8 cellular contexts compared by ENCODE assay signal in the genomic region with DNA sequence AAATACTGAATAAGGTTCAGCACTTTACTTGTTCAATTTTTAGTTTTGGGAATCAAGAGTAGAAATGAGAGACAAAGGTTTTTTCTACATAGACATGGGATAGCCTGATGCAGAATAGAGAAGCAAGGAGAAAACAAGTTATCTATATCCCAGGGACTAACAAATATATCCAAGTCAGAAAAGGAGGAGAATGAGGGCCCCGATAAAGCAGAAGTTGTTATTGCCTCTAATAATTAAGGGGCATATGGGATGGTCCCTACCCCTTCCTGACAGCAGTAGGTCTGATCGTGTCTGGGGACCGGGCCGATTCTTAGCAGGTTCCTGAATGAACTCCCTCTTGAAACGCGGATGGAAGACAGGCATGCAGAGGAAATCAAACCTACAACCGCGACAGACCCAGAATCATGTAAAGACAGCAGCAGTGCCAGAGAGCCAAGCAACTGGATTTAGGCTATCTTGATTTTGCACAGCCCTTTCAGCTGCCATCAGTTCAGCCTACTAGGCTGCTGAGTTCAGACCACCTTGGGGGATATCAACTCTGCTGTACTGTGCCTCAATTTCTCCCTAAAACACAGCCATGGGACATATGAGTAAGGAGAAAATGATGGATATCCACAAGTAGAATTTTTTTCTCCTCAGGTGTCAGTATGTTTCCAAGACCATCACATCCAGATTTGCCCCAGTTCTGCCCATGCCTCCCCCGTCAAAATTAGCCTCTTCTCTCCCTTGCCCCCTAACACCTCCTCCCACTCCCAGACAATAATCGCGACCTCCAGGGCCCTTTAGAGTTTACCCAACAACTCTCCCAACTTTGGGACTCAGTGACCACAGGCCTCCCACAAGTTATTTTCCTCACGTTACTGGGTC. TPM values are rescaled to one million over a fixed set of nuclear protein-coding genes. Genes with fewer than 3 reads are reported as not detected.
A peak's percentile ranks its signal among the peaks of the same experiment; 100 is the strongest.
DNase-seq lines count a peak whose midpoint lies in the region; ATAC-seq and TF ChIP-seq lines count a peak whose summit lies in the region.

No MANE protein-coding gene starts in this region.

- peak overlapping the region; percentile 87 to 88 for H3K9ac ChIP-seq in liver (ENCODE audit: low read depth in 1 of 2, low read length in 2 of 2)

- no peak for TF ChIP-seq CTCF in left ventricle myocardium inferior (IDR thresholded peaks at IDR 0.05; ENCODE audit: borderline replicate concordance)
- TF ChIP-seq CTCF in astrocyte of the spinal cord (IDR thresholded peaks at IDR 0.05; ENCODE audit: low read depth, low read length), result no peak
- no peak for TF ChIP-seq CTCF in liver (IDR thresholded peaks at IDR 0.05; ENCODE audit: low read depth, low read length, missing input control)
- TF ChIP-seq CTCF in uterus (IDR thresholded peaks at IDR 0.05), result no peak

- DNase-seq in left ventricle myocardium inferior (no peak), Right ventricle myocardium inferior (ENCODE audit: missing footprints) (no peak), astrocyte of the spinal cord (ENCODE audit: low read depth, low spot score) (no peak), uterus (no peak), HuH-7 (ENCODE audit: low spot score) (no peak), iPS-NIHi7 (ENCODE audit: extremely low spot score) (no peak)

- H3K4me1 ChIP-seq in left ventricle myocardium inferior (peaks cover 25% of the 10 kb centered on the region), liver (ENCODE audit: control insufficient read depth in 4 of 4, insufficient read depth in 4 of 4, low read length in 3 of 4) (peaks cover 0 to 22% (median 13%) of the 10 kb centered on the region in 4 donors), uterus (peaks cover 0 to 10% of the 10 kb centered on the region in 2 donors)

- 25% methylated on average over 12 of the region's 12 CpGs for WGBS in liver

- H3K36me3 ChIP-seq in left ventricle myocardium inferior (peaks cover 38% of the 10 kb centered on the region), liver (ENCODE audit: control insufficient read depth in 4 of 4, insufficient read depth in 3 of 4, low read depth in 1 of 4, low read length in 3 of 4) (peaks cover 0 to 21% (median 19%) of the 10 kb centered on the region in 4 donors), uterus (no peaks in the 10 kb centered on the region)

- H3K9me3 ChIP-seq in left ventricle myocardium inferior (replicated peaks), result no peaks in the 10 kb centered on the region
- no peaks in the 10 kb centered on the region for H3K9me3 ChIP-seq in liver (ENCODE audit: control insufficient read depth in 4 of 4, low read length in 3 of 4)
- H3K9me3 ChIP-seq in uterus, result no peaks in the 10 kb centered on the region

- intact Hi-C loops in left ventricle myocardium inferior (cut with micrococcal nuclease) (no loop called here), Right ventricle myocardium inferior (cut with DNase I) (loop anchor here (2.0 to 5.0 kb wide), 3 partner anchors 58 to 1189 kb away; partner anchors contain the start of genes CDH24 and LRP10), uterus (cut with DNase I; ENCODE audit: low total_unique reads) (no loop called here)

- peak overlapping the region; percentile 90 for H3K27ac ChIP-seq in left ventricle myocardium inferior (replicated peaks)
- peak overlapping the region; percentile 88 to 89 for H3K27ac ChIP-seq in liver (ENCODE audit: low read depth in 1 of 2, low read length in 2 of 2)
- H3K27ac ChIP-seq in uterus, result peak overlapping the region; percentile 87 to 95

- in situ Hi-C loops in astrocyte of the spinal cord (cut with HindIII; ENCODE audit: low sequenced_read_pairs), result no loop called here

- TF ChIP-seq POLR2A in uterus (IDR thresholded peaks at IDR 0.05), result no peak

- H3K27me3 ChIP-seq in left ventricle myocardium inferior (ENCODE audit: low read depth), result no peaks in the 10 kb centered on the region
- H3K27me3 ChIP-seq in liver (ENCODE audit: control insufficient read depth in 4 of 4, insufficient read depth in 4 of 4, low read length in 3 of 4), result no peaks in the 10 kb centered on the region
- no peaks in the 10 kb centered on the region for H3K27me3 ChIP-seq in uterus

- H3K4me3 ChIP-seq in left ventricle myocardium inferior (peak overlapping the region; percentile 97), astrocyte of the spinal cord (ENCODE audit: low read depth, low read length) (peak overlapping the region; percentile 95), liver (ENCODE audit: low read depth in 1 of 3, low read length in 3 of 3) (peak overlapping the region; percentile 66 to 98 (median 78)), uterus (peak overlapping the region; percentile 96 to 97)

- no peak for TF ChIP-seq RAD21 in liver (IDR thresholded peaks at IDR 0.05)

- ATAC-seq in Right ventricle myocardium inferior (no peak), GM21447 (IDR thresholded peaks at IDR 0.05; ENCODE audit: unreplicated experiment) (no peak)

TF ChIP-seq in liver, 16 proteins besides CTCF, POLR2A, EP300 and RAD21:
- TF ChIP-seq FOXA2 (IDR thresholded peaks at IDR 0.05) (no peak), EGR1 (IDR thresholded peaks at IDR 0.05; ENCODE audit: low read depth in 2 of 2) (no peak), HNF4A (conservative IDR thresholded peaks at IDR 0.05) (no peak), FOXA1 (IDR thresholded peaks at IDR 0.05) (no peak), YY1 (IDR thresholded peaks at IDR 0.05) (no peak), HNF4G (IDR thresholded peaks at IDR 0.05) (no peak), GABPA (IDR thresholded peaks at IDR 0.05 in 1 of 2, conservative IDR thresholded peaks at IDR 0.05 in 1 of 2) (no peak), TAF1 (conservative IDR thresholded peaks at IDR 0.05) (no peak)
- TF ChIP-seq, protein P1, sequence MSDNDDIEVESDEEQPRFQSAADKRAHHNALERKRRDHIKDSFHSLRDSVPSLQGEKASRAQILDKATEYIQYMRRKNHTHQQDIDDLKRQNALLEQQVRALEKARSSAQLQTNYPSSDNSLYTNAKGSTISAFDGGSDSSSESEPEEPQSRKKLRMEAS (IDR thresholded peaks at IDR 0.05), result no peak
- TF ChIP-seq, protein P2, sequence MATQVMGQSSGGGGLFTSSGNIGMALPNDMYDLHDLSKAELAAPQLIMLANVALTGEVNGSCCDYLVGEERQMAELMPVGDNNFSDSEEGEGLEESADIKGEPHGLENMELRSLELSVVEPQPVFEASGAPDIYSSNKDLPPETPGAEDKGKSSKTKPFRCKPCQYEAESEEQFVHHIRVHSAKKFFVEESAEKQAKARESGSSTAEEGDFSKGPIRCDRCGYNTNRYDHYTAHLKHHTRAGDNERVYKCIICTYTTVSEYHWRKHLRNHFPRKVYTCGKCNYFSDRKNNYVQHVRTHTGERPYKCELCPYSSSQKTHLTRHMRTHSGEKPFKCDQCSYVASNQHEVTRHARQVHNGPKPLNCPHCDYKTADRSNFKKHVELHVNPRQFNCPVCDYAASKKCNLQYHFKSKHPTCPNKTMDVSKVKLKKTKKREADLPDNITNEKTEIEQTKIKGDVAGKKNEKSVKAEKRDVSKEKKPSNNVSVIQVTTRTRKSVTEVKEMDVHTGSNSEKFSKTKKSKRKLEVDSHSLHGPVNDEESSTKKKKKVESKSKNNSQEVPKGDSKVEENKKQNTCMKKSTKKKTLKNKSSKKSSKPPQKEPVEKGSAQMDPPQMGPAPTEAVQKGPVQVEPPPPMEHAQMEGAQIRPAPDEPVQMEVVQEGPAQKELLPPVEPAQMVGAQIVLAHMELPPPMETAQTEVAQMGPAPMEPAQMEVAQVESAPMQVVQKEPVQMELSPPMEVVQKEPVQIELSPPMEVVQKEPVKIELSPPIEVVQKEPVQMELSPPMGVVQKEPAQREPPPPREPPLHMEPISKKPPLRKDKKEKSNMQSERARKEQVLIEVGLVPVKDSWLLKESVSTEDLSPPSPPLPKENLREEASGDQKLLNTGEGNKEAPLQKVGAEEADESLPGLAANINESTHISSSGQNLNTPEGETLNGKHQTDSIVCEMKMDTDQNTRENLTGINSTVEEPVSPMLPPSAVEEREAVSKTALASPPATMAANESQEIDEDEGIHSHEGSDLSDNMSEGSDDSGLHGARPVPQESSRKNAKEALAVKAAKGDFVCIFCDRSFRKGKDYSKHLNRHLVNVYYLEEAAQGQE (IDR thresholded peaks at IDR 0.05), result no peak

RNA-seq across cellular contexts. Expression of gene PRMT5, which starts 0.7 kb away (rescaled TPM):
- total RNA-seq in left ventricle myocardium inferior (59.0 TPM), Right ventricle myocardium inferior (48.7 TPM), liver (10 to 100 TPM; 26.2 to 27.5 TPM), uterus (100 to 1,000 TPM in 1 of 4 donors, 10 to 100 TPM in 3; 57.9 to 126 (median 75.6) TPM)
- polyA plus RNA-seq in liver, result 10 to 100 TPM; 14.1 to 28.2 TPM

RNA-seq across cellular contexts. Expression of gene RBM23, which starts 9.5 kb away (rescaled TPM):
- total RNA-seq in left ventricle myocardium inferior, result 42.1 TPM
- 40.3 TPM for total RNA-seq in Right ventricle myocardium inferior
- 100 to 1,000 TPM in 1 of 2 donors, 10 to 100 TPM in 1; 36.7 to 242 TPM for total RNA-seq in liver
- polyA plus RNA-seq in liver, result 10 to 100 TPM; 22.3 to 26.0 TPM
- 1,000 to 10,000 TPM in 2 of 4 donors, 100 to 1,000 TPM in 1, 10 to 100 TPM in 1; 49.7 to 2,239 (median 990) TPM for total RNA-seq in uterus

RNA-seq across cellular contexts. Expression of gene HAUS4, which starts 28.4 kb away (rescaled TPM):
- total RNA-seq in left ventricle myocardium inferior, result 17.9 TPM
- 19.5 TPM for total RNA-seq in Right ventricle myocardium inferior
- total RNA-seq in liver, result 10 to 100 TPM; 11.9 to 32.8 TPM
- polyA plus RNA-seq in liver, result 1 to 10 TPM; 5.8 to 7.9 TPM
- 10 to 100 TPM; 30.0 to 65.3 (median 34.7) TPM for total RNA-seq in uterus

RNA-seq across cellular contexts. Expression of gene REM2, which starts 45.4 kb away (rescaled TPM):
- total RNA-seq in left ventricle myocardium inferior, result not detected
- total RNA-seq in Right ventricle myocardium inferior, result not detected
- under 1 TPM; 0.08 to 0.14 TPM for total RNA-seq in liver
- polyA plus RNA-seq in liver, result under 1 TPM in 1 of 2 donors, not detected in 1; 0.11 TPM
- 1 to 10 TPM in 1 of 4 donors, under 1 TPM in 1, not detected in 2; 0.83 to 1.6 TPM for total RNA-seq in uterus

RNA-seq across cellular contexts. Expression of gene AJUBA, which starts 53.9 kb away (rescaled TPM):
- 7.2 TPM for total RNA-seq in left ventricle myocardium inferior
- total RNA-seq in Right ventricle myocardium inferior, result 13.1 TPM
- 10 to 100 TPM; 15.9 to 34.9 TPM for total RNA-seq in liver
- polyA plus RNA-seq in liver, result 10 to 100 TPM; 15.5 to 23.4 TPM
- 10 to 100 TPM in 3 of 4 donors, 1 to 10 TPM in 1; 6.8 to 51.7 (median 27.1) TPM for total RNA-seq in uterus
